9 cellular contexts compared by ENCODE assay signal in the genomic region with DNA sequence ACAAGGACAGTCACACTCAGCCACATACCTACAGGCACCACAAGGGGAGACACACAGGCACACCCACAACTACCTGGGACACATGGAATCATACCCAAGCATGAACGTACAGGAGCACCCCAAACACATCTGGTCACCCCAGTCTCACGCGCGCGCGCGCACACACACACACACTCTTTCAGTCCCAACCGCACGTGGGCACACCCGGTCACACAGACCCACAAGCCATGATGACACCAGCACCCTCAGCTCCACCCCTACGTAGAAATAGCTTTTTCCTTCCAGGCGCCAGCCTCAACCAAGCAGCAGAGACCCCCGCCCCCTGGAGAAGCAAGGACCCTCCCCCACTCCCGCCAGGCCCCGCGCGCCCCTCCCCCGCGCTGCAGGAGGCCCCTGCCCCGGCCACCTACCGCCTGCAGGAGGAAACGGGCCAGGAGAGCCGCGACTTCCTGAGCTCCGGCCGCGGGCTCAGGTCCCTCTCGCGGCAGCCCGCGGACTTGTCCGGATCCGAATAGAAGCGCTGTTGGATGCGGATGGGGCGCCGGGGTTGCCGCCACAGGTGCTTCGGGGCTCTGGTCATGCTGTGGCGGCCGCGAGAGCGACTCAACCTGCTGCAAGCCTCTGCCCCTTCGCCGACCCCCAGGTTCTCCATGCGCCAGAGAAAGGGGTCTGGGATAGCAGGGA. TPM values are rescaled to one million over a fixed set of nuclear protein-coding genes. Genes with fewer than 3 reads are reported as not detected.
A peak's percentile ranks its signal among the peaks of the same experiment; 100 is the strongest.
DNase-seq lines count a peak whose midpoint lies in the region; ATAC-seq, FAIRE-seq and TF ChIP-seq lines count a peak whose summit lies in the region.
"Had no signal": no experiment of that assay in that cellular context is flagged by ENCODE, and none has a peak within 500 bp of the region (broad histone marks: within the 10 kb centered on the region; RNA-seq: fewer than 3 reads in every experiment).

No MANE protein-coding gene starts in this region.

- H3K27me3 Mint-ChIP-seq in glutamatergic neuron (ENCODE audit: unreplicated experiment) = peaks cover 8% of the 10 kb centered on the region

- H3K36me3 ChIP-seq in OCI-LY7 (ENCODE audit: insufficient read depth, low read length) = no peaks in the 10 kb centered on the region
- H3K36me3 ChIP-seq: colonic mucosa had no signal

- H3K27ac ChIP-seq in A549 (no peak overlapping the region), OCI-LY7 (ENCODE audit: low read depth, low read length, poor library complexity, severe bottlenecking) (no peak overlapping the region)
- H3K27ac ChIP-seq: colonic mucosa had no signal

- peak in 1 of 2 experiments; percentile 58 for DNase-seq in A549 (ENCODE audit: low read depth in 1 of 2, low spot score in 1 of 2)
- DNase-seq in ELF-1 (ENCODE audit: low read depth, low spot score) = peak; percentile 89
- no peak for DNase-seq in OCI-LY7 (ENCODE audit: low spot score)
- DNase-seq in glutamatergic neuron = peak; percentile 86
- no peak for DNase-seq in foreskin fibroblast
- no peak for DNase-seq in KG1 (lab: John Stamatoyannopoulos, UW)
- no peak for DNase-seq in NAMALWA (ENCODE audit: low spot score)
- no peak for DNase-seq in H4 (ENCODE audit: low spot score)

- ATAC-seq in A549 = peak; percentile 45 to 65; a peak in 4 of 6 replicates

- 0 out of 2 replicates have a peak overlapping the region, but pooled peaks have one; percentile 6 for H2AFZ ChIP-seq in OCI-LY7 (ENCODE audit: low read length)

- 25% methylated on average over 20 of the region's 46 CpGs for WGBS in A549 (ENCODE audit: missing lambda C conversion rate)

- no peak for TF ChIP-seq RAD21 in A549 (conservative IDR thresholded peaks at IDR 0.05 in 1 of 2, IDR thresholded peaks at IDR 0.05 in 1 of 2)

- TF ChIP-seq CTCF in A549 (IDR thresholded peaks at IDR 0.05) = no peak
- no peak for TF ChIP-seq CTCF in OCI-LY7 (conservative IDR thresholded peaks at IDR 0.05; ENCODE audit: low read length)
- peak; percentile 41 for TF ChIP-seq CTCF in glutamatergic neuron (IDR thresholded peaks at IDR 0.05; ENCODE audit: partially characterized antibody, unreplicated experiment)
- TF ChIP-seq CTCF in foreskin fibroblast (IDR thresholded peaks at IDR 0.05; ENCODE audit: low read depth, low read length) = no peak

- no peak overlapping the region for H3K4me3 ChIP-seq in A549
- no peak overlapping the region for H3K4me3 ChIP-seq in OCI-LY7 (ENCODE audit: low read depth, low read length, poor library complexity, severe bottlenecking)
- no peak overlapping the region for H3K4me3 ChIP-seq in foreskin fibroblast (ENCODE audit: low read depth in 1 of 2, low read length in 2 of 2)
- H3K4me3 ChIP-seq: colonic mucosa had no signal

- intact Hi-C loops in OCI-LY7 (cut with micrococcal nuclease; ENCODE audit: unreplicated experiment) = no loop called here

- no peaks in the 10 kb centered on the region for H3K36me3 Mint-ChIP-seq in glutamatergic neuron (ENCODE audit: unreplicated experiment)

- POLR2A ChIA-PET in A549 (lab: Yijun Ruan, JAX) = interaction anchor here (0.5 to 1.3 kb wide), 2 partner anchors 17 to 49 kb away, joined by 3 to 6 read pairs; no protein-coding TSS in a partner anchor
- POLR2A ChIA-PET in OCI-LY7 (lab: Charles Lee) = no interaction called here

- CTCF ChIA-PET in A549 (lab: Yijun Ruan, JAX) (interaction anchor here (0.5 to 4.7 kb wide), 7 partner anchors 9 to 658 kb away, joined by 3 to 34 read pairs (median 4); no protein-coding TSS in a partner anchor), OCI-LY7 (lab: Charles Lee; ENCODE audit: unreplicated experiment) (no interaction called here)

- no peaks in the 10 kb centered on the region for H3K9me3 ChIP-seq in A549
- no peaks in the 10 kb centered on the region for H3K9me3 ChIP-seq in OCI-LY7 (ENCODE audit: low read length)
- H3K9me3 ChIP-seq: colonic mucosa had no signal

- BruUV-seq in OCI-LY7 (replicated peaks; lab: Mats Ljungman, UMichigan) = no TSS peak

- H3K27ac Mint-ChIP-seq in glutamatergic neuron (ENCODE audit: unreplicated experiment) = peak overlapping the region; percentile 81

- H3K4me1 Mint-ChIP-seq in glutamatergic neuron (ENCODE audit: low read depth, unreplicated experiment) = peaks cover 13% of the 10 kb centered on the region

- peaks cover 20% of the 10 kb centered on the region for H3K4me1 ChIP-seq in A549
- peaks cover 36% of the 10 kb centered on the region for H3K4me1 ChIP-seq in OCI-LY7 (ENCODE audit: insufficient read depth, low read length, poor library complexity, severe bottlenecking)
- H3K4me1 ChIP-seq: colonic mucosa had no signal

- no peaks in the 10 kb centered on the region for H4K20me1 ChIP-seq in OCI-LY7 (ENCODE audit: insufficient read depth, low read length)

- H3K4me3 Mint-ChIP-seq in glutamatergic neuron (ENCODE audit: unreplicated experiment) = peak overlapping the region; percentile 92

- H3K9me3 Mint-ChIP-seq in glutamatergic neuron (ENCODE audit: unreplicated experiment) = peaks cover 3% of the 10 kb centered on the region

- peak overlapping the region; percentile 72 for H3K4me2 ChIP-seq in A549
- H3K4me2 ChIP-seq in OCI-LY7 (ENCODE audit: low read length) = peak overlapping the region; percentile 64

- FAIRE-seq in A549 (lab: Jason Lieb, UNC) = no peak

- no peak for TF ChIP-seq EP300 in A549 (IDR thresholded peaks at IDR 0.05)

- no peaks in the 10 kb centered on the region for H3K79me2 ChIP-seq in OCI-LY7 (ENCODE audit: insufficient read depth, low read depth, low read length)

- no peaks in the 10 kb centered on the region for H3K9me2 ChIP-seq in OCI-LY7 (ENCODE audit: insufficient read depth, low read length)

- no peak for TF ChIP-seq POLR2A in A549 (IDR thresholded peaks at IDR 0.05; ENCODE audit: low read length)

TF ChIP-seq in A549, 52 proteins besides CTCF, POLR2A, EP300 and RAD21 (continues in another document):
- TF ChIP-seq, protein P1, sequence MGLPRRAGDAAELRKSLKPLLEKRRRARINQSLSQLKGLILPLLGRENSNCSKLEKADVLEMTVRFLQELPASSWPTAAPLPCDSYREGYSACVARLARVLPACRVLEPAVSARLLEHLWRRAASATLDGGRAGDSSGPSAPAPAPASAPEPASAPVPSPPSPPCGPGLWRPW (IDR thresholded peaks at IDR 0.05) = no peak
- TF ChIP-seq, protein P2, sequence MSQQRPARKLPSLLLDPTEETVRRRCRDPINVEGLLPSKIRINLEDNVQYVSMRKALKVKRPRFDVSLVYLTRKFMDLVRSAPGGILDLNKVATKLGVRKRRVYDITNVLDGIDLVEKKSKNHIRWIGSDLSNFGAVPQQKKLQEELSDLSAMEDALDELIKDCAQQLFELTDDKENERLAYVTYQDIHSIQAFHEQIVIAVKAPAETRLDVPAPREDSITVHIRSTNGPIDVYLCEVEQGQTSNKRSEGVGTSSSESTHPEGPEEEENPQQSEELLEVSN (IDR thresholded peaks at IDR 0.05; ENCODE audit: borderline replicate concordance, low read depth) = no peak

RNA-seq across cellular contexts. Expression of a gene that starts 6.4 kb away (rescaled TPM):
- polyA plus RNA-seq in A549 (2011; rRNA removed) = 0.25 and 0.54 TPM in 2 replicates
- 0.33 and 0.53 TPM in 2 replicates for polyA plus RNA-seq in A549 (2012; cell fraction: cytosol; rRNA removed)
- polyA plus RNA-seq in A549 (2012; cell fraction: nucleus; rRNA removed) = 2.6 and 3.3 TPM in 2 replicates
- 0.34 to 0.65 TPM (median 0.55 TPM) in 3 replicates for polyA plus RNA-seq in A549 (2017; fragmentation: RNase III; extraction: RNeasy Plus Mini Kit Qiagen cat#74134 plus additional on column Dnase treatment)
- polyA minus RNA-seq in A549 (2011; rRNA and poly(A)+ RNA removed) = 0.21 TPM in 1 of 2 replicates, not detected in the other
- total RNA-seq in OCI-LY7 (2014; rRNA removed; shearing (Covaris generic)) = not detected in 2 replicates
- total RNA-seq in OCI-LY7 (2022) = 0.77 and 1.4 TPM in 2 replicates
- total RNA-seq in glutamatergic neuron (ENCODE audit: unreplicated experiment) = 69.8 TPM
- 0.06 TPM in 1 of 2 replicates, not detected in the other for total RNA-seq in H4 (2014; rRNA removed; shearing (Covaris generic))

RNA-seq across cellular contexts. Expression of a gene that starts 28.8 kb away (rescaled TPM):
- polyA plus RNA-seq in A549 (2011; rRNA removed) (0.39 and 1.0 TPM in 2 replicates), A549 (2017; fragmentation: RNase III; extraction: RNeasy Plus Mini Kit Qiagen cat#74134 plus additional on column Dnase treatment) (1.0 to 1.6 TPM (median 1.4 TPM) in 3 replicates)
- polyA plus RNA-seq in A549 (2012; cell fraction: cytosol; rRNA removed) = 1.8 and 2.2 TPM in 2 replicates
- polyA plus RNA-seq in A549 (2012; cell fraction: nucleus; rRNA removed) = 1.5 and 2.9 TPM in 2 replicates
- polyA minus RNA-seq in A549 (2011; rRNA and poly(A)+ RNA removed) = 4.0 and 4.3 TPM in 2 replicates
- 2.9 and 4.9 TPM in 2 replicates for total RNA-seq in OCI-LY7 (2014; rRNA removed; shearing (Covaris generic))
- total RNA-seq in OCI-LY7 (2022) (6.9 and 8.6 TPM in 2 replicates), glutamatergic neuron (ENCODE audit: unreplicated experiment) (77.4 TPM)
- 0.41 and 2.2 TPM in 2 replicates for total RNA-seq in H4 (2014; rRNA removed; shearing (Covaris generic))

RNA-seq across cellular contexts. Expression of a gene that starts 39.7 kb away (rescaled TPM):
- polyA plus RNA-seq in A549 (2011; rRNA removed) (8.3 and 11.4 TPM in 2 replicates), A549 (2017; fragmentation: RNase III; extraction: RNeasy Plus Mini Kit Qiagen cat#74134 plus additional on column Dnase treatment) (12.2 to 13.9 TPM (median 12.3 TPM) in 3 replicates)
- 21.3 and 27.1 TPM in 2 replicates for polyA plus RNA-seq in A549 (2012; cell fraction: cytosol; rRNA removed)
- polyA plus RNA-seq in A549 (2012; cell fraction: nucleus; rRNA removed) = 11.6 and 15.3 TPM in 2 replicates
- 11.7 and 13.5 TPM in 2 replicates for polyA minus RNA-seq in A549 (2011; rRNA and poly(A)+ RNA removed)
- total RNA-seq in OCI-LY7 (2014; rRNA removed; shearing (Covaris generic)) = 21.9 and 23.7 TPM in 2 replicates
- total RNA-seq in OCI-LY7 (2022) (18.1 and 22.6 TPM in 2 replicates), glutamatergic neuron (ENCODE audit: unreplicated experiment) (17.9 TPM)
- 17.7 and 30.9 TPM in 2 replicates for total RNA-seq in H4 (2014; rRNA removed; shearing (Covaris generic))

RNA-seq across cellular contexts. Expression of a gene that starts 41.6 kb away (rescaled TPM):
- polyA plus RNA-seq in A549 (2011; rRNA removed) (0.34 and 0.63 TPM in 2 replicates), A549 (2017; fragmentation: RNase III; extraction: RNeasy Plus Mini Kit Qiagen cat#74134 plus additional on column Dnase treatment) (0.49 to 0.64 TPM (median 0.50 TPM) in 3 replicates)
- 0.17 and 0.21 TPM in 2 replicates for polyA plus RNA-seq in A549 (2012; cell fraction: cytosol; rRNA removed)
- 2.2 and 2.4 TPM in 2 replicates for polyA plus RNA-seq in A549 (2012; cell fraction: nucleus; rRNA removed)
- polyA minus RNA-seq in A549 (2011; rRNA and poly(A)+ RNA removed) = 1.5 and 2.2 TPM in 2 replicates
- total RNA-seq in OCI-LY7 (2014; rRNA removed; shearing (Covaris generic)) = 0.38 and 3.7 TPM in 2 replicates
- total RNA-seq in OCI-LY7 (2022) (1.1 and 2.6 TPM in 2 replicates), glutamatergic neuron (ENCODE audit: unreplicated experiment) (23.6 TPM)
- 0.62 and 1.0 TPM in 2 replicates for total RNA-seq in H4 (2014; rRNA removed; shearing (Covaris generic))

RNA-seq across cellular contexts. Expression of a gene that starts 48.7 kb away (rescaled TPM):
- 52.9 and 68.9 TPM in 2 replicates for polyA plus RNA-seq in A549 (2011; rRNA removed)
- 96.0 and 202 TPM in 2 replicates for polyA plus RNA-seq in A549 (2012; cell fraction: cytosol; rRNA removed)
- 69.5 and 147 TPM in 2 replicates for polyA plus RNA-seq in A549 (2012; cell fraction: nucleus; rRNA removed)
- polyA plus RNA-seq in A549 (2017; fragmentation: RNase III; extraction: RNeasy Plus Mini Kit Qiagen cat#74134 plus additional on column Dnase treatment) = 52.6 to 70.4 TPM (median 65.1 TPM) in 3 replicates
- polyA minus RNA-seq in A549 (2011; rRNA and poly(A)+ RNA removed) = 23.0 and 35.5 TPM in 2 replicates
- total RNA-seq in OCI-LY7 (2014; rRNA removed; shearing (Covaris generic)) = 138 and 144 TPM in 2 replicates
- total RNA-seq in OCI-LY7 (2022) = 79.0 and 92.6 TPM in 2 replicates
- total RNA-seq in glutamatergic neuron (ENCODE audit: unreplicated experiment) = 341 TPM
- 29.1 and 86.4 TPM in 2 replicates for total RNA-seq in H4 (2014; rRNA removed; shearing (Covaris generic))

Comparison
In these comparisons a context has a peak if more than half of its experiments do, and no peak if none do; other contexts are left out.
1. DNase-seq: peak in ELF-1 (single experiment) and glutamatergic neuron (single experiment); none in OCI-LY7 (single experiment), foreskin fibroblast (0 of 2), KG1 (single experiment), NAMALWA (single experiment) and H4 (single experiment).
2. RNA of a gene that starts 6.4 kb away (total RNA-seq): 69.8 TPM in glutamatergic neuron (single experiment); 0.77 to 1.4 TPM in OCI-LY7 and 0.06 TPM in H4; every median in the first group is over 10 times any median in the second.